12 cellular contexts compared by ENCODE assay signal in the genomic region with DNA sequence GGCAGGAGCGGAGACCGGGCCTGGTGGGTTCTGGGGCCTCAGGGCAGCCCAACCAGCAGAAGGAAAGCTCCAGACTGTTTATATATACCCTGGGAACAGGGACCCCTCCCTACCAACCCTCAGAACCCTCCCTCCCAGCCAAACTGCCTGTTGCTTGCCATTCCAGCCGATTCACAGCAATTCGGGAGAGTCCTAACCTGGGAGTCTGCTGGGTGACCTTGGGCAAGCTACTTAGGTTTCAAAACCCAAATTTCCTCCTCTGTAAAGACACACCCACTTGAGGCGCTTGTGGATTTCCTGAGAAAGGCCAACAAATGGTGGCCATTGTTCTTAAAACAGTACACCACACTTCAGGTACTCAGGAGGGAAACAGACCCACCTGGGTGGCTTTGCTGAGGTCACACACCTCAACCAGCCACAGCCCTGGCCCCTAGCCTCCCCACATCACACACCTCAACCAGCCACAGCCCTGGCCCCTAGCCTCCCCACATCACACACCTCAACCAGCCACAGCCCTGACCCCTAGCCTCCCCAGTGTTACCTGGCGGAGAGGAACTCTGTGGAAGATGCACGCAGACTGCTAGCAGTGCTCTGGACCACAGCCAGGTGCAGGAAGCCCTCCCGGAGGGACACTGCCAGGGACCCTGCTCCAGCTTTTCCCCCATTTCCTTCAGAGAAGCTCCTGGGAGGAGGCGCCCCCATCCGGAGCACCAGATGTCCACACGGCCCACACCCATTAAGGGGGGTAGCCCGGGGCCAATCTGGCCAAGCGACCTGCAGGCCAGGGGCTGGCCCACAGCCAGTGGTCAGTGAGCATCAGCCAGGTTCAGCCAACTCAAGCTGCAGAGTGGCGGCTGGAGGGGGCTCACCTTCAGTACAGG. TPM values are rescaled to one million over a fixed set of nuclear protein-coding genes. Genes with fewer than 3 reads are reported as not detected.
DNase-seq lines count a peak whose midpoint lies in the region; ATAC-seq and TF ChIP-seq lines count a peak whose summit lies in the region.
"Had no signal": no experiment of that assay in that cellular context is flagged by ENCODE, and none has a peak within 500 bp of the region (broad histone marks: within the 10 kb centered on the region; RNA-seq: fewer than 3 reads in every experiment).

No MANE protein-coding gene starts in this region.

- H3K4me3 ChIP-seq in Peyer's patch: no peak overlapping the region

- peaks cover 8% of the 10 kb centered on the region for H3K36me3 Mint-ChIP-seq in activated naive CD8-positive, alpha-beta T cell treated with anti-CD3 and anti-CD28 coated beads, Interleukin-2, amount 10 ng/mL, durations not matched to agents 7 days and 5 days
- H3K36me3 Mint-ChIP-seq in activated naive CD8-positive, alpha-beta T cell treated with anti-CD3 and anti-CD28 coated beads, Interleukin-2, amount 50 U/mL, for 24 hours (ENCODE audit: low read depth): peaks cover 10% of the 10 kb centered on the region

- TF ChIP-seq POLR2A in Peyer's patch (IDR thresholded peaks at IDR 0.05): no peak

- H3K27ac ChIP-seq in Peyer's patch: peak overlapping the region in 1 of 4 donors; percentile 67
- peak overlapping the region; percentile 36 for H3K27ac ChIP-seq in temporal lobe (ENCODE audit: low read depth, low read length)
- H3K27ac ChIP-seq: stomach had no signal

- peaks cover 0 to 37% (median 0%) of the 10 kb centered on the region in 3 donors for H3K36me3 ChIP-seq in Peyer's patch

- TF ChIP-seq CTCF in Peyer's patch (IDR thresholded peaks at IDR 0.05): no peak

- peak overlapping the region; percentile 69 for H3K4me3 Mint-ChIP-seq in activated naive CD8-positive, alpha-beta T cell treated with anti-CD3 and anti-CD28 coated beads, Interleukin-2, amount 10 ng/mL, durations not matched to agents 7 days and 5 days
- no peak overlapping the region for H3K4me3 Mint-ChIP-seq in activated naive CD8-positive, alpha-beta T cell treated with anti-CD3 and anti-CD28 coated beads, Interleukin-2, amount 50 U/mL, for 24 hours

- peaks cover 0 to 41% of the 10 kb centered on the region in 2 donors for H3K27me3 ChIP-seq in Peyer's patch

- peak; percentile 53 for ATAC-seq in activated naive CD8-positive, alpha-beta T cell treated with anti-CD3 and anti-CD28 coated beads, Interleukin-2, amount 10 ng/mL, durations not matched to agents 7 days and 5 days (ENCODE audit: low read depth)
- ATAC-seq in activated naive CD8-positive, alpha-beta T cell treated with anti-CD3 and anti-CD28 coated beads, Interleukin-2, amount 50 U/mL, for 24 hours: no peak
- ATAC-seq in esophagus mucosa: peak; percentile 5

- peaks cover 0 to 34% (median 20%) of the 10 kb centered on the region in 4 donors for H3K4me1 ChIP-seq in Peyer's patch

- H3K4me1 Mint-ChIP-seq in activated naive CD8-positive, alpha-beta T cell treated with anti-CD3 and anti-CD28 coated beads, Interleukin-2, amount 10 ng/mL, durations not matched to agents 7 days and 5 days: peaks cover 15% of the 10 kb centered on the region
- H3K4me1 Mint-ChIP-seq in activated naive CD8-positive, alpha-beta T cell treated with anti-CD3 and anti-CD28 coated beads, Interleukin-2, amount 50 U/mL, for 24 hours: peaks cover 32% of the 10 kb centered on the region

- no peaks in the 10 kb centered on the region for H3K9me3 ChIP-seq in Peyer's patch
- H3K9me3 ChIP-seq: esophagus squamous epithelium, stomach had no signal

- POLR2A ChIA-PET in activated naive CD8-positive, alpha-beta T cell treated with anti-CD3 and anti-CD28 coated beads, Interleukin-2, amount 10 ng/mL, durations not matched to agents 7 days and 5 days (lab: Charles Lee): interaction anchor here (0.7 to 2.1 kb wide), 8 partner anchors 17 to 210 kb away, joined by 3 to 10 read pairs (median 4); partner anchors contain the start of genes CCDC134, MEI1 and TNFRSF13C

- DNase-seq in activated naive CD8-positive, alpha-beta T cell treated with anti-CD3 and anti-CD28 coated beads, Interleukin-2, amount 10 ng/mL, durations not matched to agents 7 days and 5 days: no peak
- no peak for DNase-seq in activated naive CD8-positive, alpha-beta T cell treated with anti-CD3 and anti-CD28 coated beads, Interleukin-2, amount 50 U/mL, for 24 hours
- DNase-seq in Peyer's patch (peak in 2 of 3 donors; percentile 52 to 73), EL (no peak), DMS153 (lab: John Stamatoyannopoulos, UW) (no peak), inferior parietal cortex (ENCODE audit: extremely low spot score) (no peak)
- DNase-seq: esophagus squamous epithelium, NCI-H2081, stomach had no signal

- H3K9me3 Mint-ChIP-seq in activated naive CD8-positive, alpha-beta T cell treated with anti-CD3 and anti-CD28 coated beads, Interleukin-2, amount 10 ng/mL, durations not matched to agents 7 days and 5 days: no peaks in the 10 kb centered on the region
- H3K9me3 Mint-ChIP-seq in activated naive CD8-positive, alpha-beta T cell treated with anti-CD3 and anti-CD28 coated beads, Interleukin-2, amount 50 U/mL, for 24 hours: no peaks in the 10 kb centered on the region

- H3K27me3 Mint-ChIP-seq in activated naive CD8-positive, alpha-beta T cell treated with anti-CD3 and anti-CD28 coated beads, Interleukin-2, amount 10 ng/mL, durations not matched to agents 7 days and 5 days: peaks cover 33% of the 10 kb centered on the region
- H3K27me3 Mint-ChIP-seq in activated naive CD8-positive, alpha-beta T cell treated with anti-CD3 and anti-CD28 coated beads, Interleukin-2, amount 50 U/mL, for 24 hours: peaks cover 28% of the 10 kb centered on the region

- H3K27ac Mint-ChIP-seq in activated naive CD8-positive, alpha-beta T cell treated with anti-CD3 and anti-CD28 coated beads, Interleukin-2, amount 10 ng/mL, durations not matched to agents 7 days and 5 days: no peak overlapping the region
- no peak overlapping the region for H3K27ac Mint-ChIP-seq in activated naive CD8-positive, alpha-beta T cell treated with anti-CD3 and anti-CD28 coated beads, Interleukin-2, amount 50 U/mL, for 24 hours

RNA-seq across cellular contexts. Expression of gene SHISA8, which starts 6.2 kb away (rescaled TPM):
- not detected for total RNA-seq in activated naive CD8-positive, alpha-beta T cell treated with anti-CD3 and anti-CD28 coated beads, Interleukin-2, amount 10 ng/mL, durations not matched to agents 7 days and 5 days
- not detected for total RNA-seq in Peyer's patch
- 0.16 TPM for total RNA-seq in esophagus mucosa
- total RNA-seq in temporal lobe: not detected
- total RNA-seq: astrocyte, esophagus squamous epithelium, stomach had no signal

RNA-seq across cellular contexts. Expression of gene TNFRSF13C, which starts 18.0 kb away (rescaled TPM):
- total RNA-seq in activated naive CD8-positive, alpha-beta T cell treated with anti-CD3 and anti-CD28 coated beads, Interleukin-2, amount 10 ng/mL, durations not matched to agents 7 days and 5 days: 10 to 100 TPM in 1 of 2 experiments, 1 to 10 TPM in 1; 9.9 to 10.1 TPM
- total RNA-seq in Peyer's patch (10 to 100 TPM in 1 of 4 donors, 1 to 10 TPM in 2, under 1 TPM in 1; 0.35 to 52.8 (median 3.2) TPM), esophagus mucosa (1.00 TPM), temporal lobe (0.49 TPM)
- total RNA-seq: astrocyte had no signal

RNA-seq across cellular contexts. Expression of gene CENPM, which starts 38.3 kb away (rescaled TPM):
- total RNA-seq in activated naive CD8-positive, alpha-beta T cell treated with anti-CD3 and anti-CD28 coated beads, Interleukin-2, amount 10 ng/mL, durations not matched to agents 7 days and 5 days: 10 to 100 TPM; 45.4 to 53.2 TPM
- total RNA-seq in Peyer's patch (10 to 100 TPM; 14.2 to 71.0 (median 17.8) TPM), esophagus mucosa (10.6 TPM), temporal lobe (3.0 TPM)

Comparison
In these comparisons a context has a peak if more than half of its experiments do, and no peak if none do; other contexts are left out.
1. DNase-seq: peak in Peyer's patch (2 of 3); none in activated naive CD8-positive, alpha-beta T cell treated with anti-CD3 and anti-CD28 coated beads, Interleukin-2, amount 10 ng/mL, durations not matched to agents 7 days and 5 days (single experiment), activated naive CD8-positive, alpha-beta T cell treated with anti-CD3 and anti-CD28 coated beads, Interleukin-2, amount 50 U/mL, for 24 hours (single experiment), EL (single experiment), DMS153 (single experiment) and inferior parietal cortex (single experiment).